1 cellular context compared by ENCODE assay signal in the genomic region with DNA sequence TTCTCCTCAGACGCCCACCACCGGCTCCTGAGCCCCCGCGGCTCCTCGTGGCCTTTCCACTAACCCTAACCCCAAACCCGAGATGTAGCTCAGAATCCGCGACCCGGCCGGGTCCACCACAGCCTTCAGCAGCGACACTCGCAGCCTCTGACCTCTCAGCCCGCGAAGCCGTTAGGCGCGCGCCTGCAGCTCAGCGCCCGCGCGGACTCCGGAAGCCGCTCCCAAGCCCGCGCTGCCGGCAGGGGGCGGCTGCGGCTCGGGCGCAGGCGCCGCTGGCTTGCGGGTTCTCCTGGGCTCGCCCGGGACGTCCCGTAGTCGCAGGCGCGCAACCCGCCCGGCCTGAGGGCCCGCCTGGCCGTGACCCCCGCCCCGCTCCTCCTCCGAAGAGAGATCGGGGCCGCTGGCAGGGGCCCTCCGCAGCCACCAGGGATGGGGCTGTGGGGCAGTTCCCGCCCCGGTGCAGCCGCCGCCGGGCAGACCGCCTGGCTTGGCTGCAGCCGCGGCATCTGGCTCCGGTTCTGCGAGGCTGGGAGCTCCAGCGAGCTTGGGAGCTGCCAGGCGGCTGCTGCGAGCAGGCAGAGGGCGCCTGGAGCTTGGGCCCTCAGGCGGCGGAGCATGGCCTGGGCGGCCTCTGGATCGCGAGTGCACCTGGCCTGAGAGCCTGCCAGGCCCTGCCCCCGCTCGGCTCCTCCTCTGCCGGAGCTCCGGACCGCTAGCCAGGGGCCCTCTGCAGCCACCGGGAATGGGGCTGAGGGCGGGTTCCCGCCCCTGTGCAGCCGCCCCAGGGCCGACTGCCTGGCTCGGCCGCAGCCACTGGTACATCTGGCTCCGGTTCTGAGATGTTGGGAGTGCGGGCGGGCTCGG.
TF ChIP-seq lines count a peak whose summit lies in the region.

No MANE protein-coding gene starts in this region.

TF ChIP-seq in K562, 482 proteins besides CTCF, POLR2A, EP300 and RAD21 (continued from another document and continues in another):
- TF ChIP-seq PCBP1 (IDR thresholded peaks at IDR 0.05; ENCODE audit: low read depth, low read length, poor library complexity, severe bottlenecking), result no peak
- TF ChIP-seq, protein P1, sequence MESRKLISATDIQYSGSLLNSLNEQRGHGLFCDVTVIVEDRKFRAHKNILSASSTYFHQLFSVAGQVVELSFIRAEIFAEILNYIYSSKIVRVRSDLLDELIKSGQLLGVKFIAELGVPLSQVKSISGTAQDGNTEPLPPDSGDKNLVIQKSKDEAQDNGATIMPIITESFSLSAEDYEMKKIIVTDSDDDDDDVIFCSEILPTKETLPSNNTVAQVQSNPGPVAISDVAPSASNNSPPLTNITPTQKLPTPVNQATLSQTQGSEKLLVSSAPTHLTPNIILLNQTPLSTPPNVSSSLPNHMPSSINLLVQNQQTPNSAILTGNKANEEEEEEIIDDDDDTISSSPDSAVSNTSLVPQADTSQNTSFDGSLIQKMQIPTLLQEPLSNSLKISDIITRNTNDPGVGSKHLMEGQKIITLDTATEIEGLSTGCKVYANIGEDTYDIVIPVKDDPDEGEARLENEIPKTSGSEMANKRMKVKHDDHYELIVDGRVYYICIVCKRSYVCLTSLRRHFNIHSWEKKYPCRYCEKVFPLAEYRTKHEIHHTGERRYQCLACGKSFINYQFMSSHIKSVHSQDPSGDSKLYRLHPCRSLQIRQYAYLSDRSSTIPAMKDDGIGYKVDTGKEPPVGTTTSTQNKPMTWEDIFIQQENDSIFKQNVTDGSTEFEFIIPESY (CRISPR knock-in tag; IDR thresholded peaks at IDR 0.05), result peak; percentile 13; the same call in 1 of the 2 replicates
- peak; percentile 63 for TF ChIP-seq SIN3B (IDR thresholded peaks at IDR 0.05; ENCODE audit: low read depth)
- TF ChIP-seq LEF1 (IDR thresholded peaks at IDR 0.05), result no peak
- no peak for TF ChIP-seq ZKSCAN3 (CRISPR knock-in tag; IDR thresholded peaks at IDR 0.05)
- TF ChIP-seq JUNB (CRISPR knock-in tag; conservative IDR thresholded peaks at IDR 0.05), result no peak
- TF ChIP-seq ZNF77 (CRISPR knock-in tag; IDR thresholded peaks at IDR 0.05), result no peak
- no peak; the same call in 1 of the 2 replicates for TF ChIP-seq SMARCC2 (IDR thresholded peaks at IDR 0.05; ENCODE audit: low read depth)
- no peak for TF ChIP-seq HOXB6 (CRISPR knock-in tag; IDR thresholded peaks at IDR 0.05; ENCODE audit: borderline replicate concordance)
- TF ChIP-seq, protein P2, sequence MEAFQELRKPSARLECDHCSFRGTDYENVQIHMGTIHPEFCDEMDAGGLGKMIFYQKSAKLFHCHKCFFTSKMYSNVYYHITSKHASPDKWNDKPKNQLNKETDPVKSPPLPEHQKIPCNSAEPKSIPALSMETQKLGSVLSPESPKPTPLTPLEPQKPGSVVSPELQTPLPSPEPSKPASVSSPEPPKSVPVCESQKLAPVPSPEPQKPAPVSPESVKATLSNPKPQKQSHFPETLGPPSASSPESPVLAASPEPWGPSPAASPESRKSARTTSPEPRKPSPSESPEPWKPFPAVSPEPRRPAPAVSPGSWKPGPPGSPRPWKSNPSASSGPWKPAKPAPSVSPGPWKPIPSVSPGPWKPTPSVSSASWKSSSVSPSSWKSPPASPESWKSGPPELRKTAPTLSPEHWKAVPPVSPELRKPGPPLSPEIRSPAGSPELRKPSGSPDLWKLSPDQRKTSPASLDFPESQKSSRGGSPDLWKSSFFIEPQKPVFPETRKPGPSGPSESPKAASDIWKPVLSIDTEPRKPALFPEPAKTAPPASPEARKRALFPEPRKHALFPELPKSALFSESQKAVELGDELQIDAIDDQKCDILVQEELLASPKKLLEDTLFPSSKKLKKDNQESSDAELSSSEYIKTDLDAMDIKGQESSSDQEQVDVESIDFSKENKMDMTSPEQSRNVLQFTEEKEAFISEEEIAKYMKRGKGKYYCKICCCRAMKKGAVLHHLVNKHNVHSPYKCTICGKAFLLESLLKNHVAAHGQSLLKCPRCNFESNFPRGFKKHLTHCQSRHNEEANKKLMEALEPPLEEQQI (IDR thresholded peaks at IDR 0.05), result no peak
- no peak for TF ChIP-seq MED1 (CRISPR knock-in tag; IDR thresholded peaks at IDR 0.05; ENCODE audit: borderline replicate concordance)
- TF ChIP-seq, protein P3, sequence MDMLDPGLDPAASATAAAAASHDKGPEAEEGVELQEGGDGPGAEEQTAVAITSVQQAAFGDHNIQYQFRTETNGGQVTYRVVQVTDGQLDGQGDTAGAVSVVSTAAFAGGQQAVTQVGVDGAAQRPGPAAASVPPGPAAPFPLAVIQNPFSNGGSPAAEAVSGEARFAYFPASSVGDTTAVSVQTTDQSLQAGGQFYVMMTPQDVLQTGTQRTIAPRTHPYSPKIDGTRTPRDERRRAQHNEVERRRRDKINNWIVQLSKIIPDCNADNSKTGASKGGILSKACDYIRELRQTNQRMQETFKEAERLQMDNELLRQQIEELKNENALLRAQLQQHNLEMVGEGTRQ (CRISPR knock-in tag; IDR thresholded peaks at IDR 0.05), result no peak
- TF ChIP-seq TOE1 (IDR thresholded peaks at IDR 0.05; ENCODE audit: borderline replicate concordance), result no peak
- no peak for TF ChIP-seq TOE1 (CRISPR knock-in tag; IDR thresholded peaks at IDR 0.05; ENCODE audit: borderline replicate concordance, low read depth)
- peak; percentile 95 for TF ChIP-seq RBM25 (IDR thresholded peaks at IDR 0.05; ENCODE audit: low read depth, low read length, severe bottlenecking)
- TF ChIP-seq, protein P4, sequence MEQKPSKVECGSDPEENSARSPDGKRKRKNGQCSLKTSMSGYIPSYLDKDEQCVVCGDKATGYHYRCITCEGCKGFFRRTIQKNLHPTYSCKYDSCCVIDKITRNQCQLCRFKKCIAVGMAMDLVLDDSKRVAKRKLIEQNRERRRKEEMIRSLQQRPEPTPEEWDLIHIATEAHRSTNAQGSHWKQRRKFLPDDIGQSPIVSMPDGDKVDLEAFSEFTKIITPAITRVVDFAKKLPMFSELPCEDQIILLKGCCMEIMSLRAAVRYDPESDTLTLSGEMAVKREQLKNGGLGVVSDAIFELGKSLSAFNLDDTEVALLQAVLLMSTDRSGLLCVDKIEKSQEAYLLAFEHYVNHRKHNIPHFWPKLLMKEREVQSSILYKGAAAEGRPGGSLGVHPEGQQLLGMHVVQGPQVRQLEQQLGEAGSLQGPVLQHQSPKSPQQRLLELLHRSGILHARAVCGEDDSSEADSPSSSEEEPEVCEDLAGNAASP (IDR thresholded peaks at IDR 0.05), result no peak
- no peak for TF ChIP-seq TEAD4 (IDR thresholded peaks at IDR 0.05; ENCODE audit: low read length)
- TF ChIP-seq TEAD4 (CRISPR knock-in tag; IDR thresholded peaks at IDR 0.05; ENCODE audit: borderline replicate concordance), result no peak
- TF ChIP-seq JUN (IDR thresholded peaks at IDR 0.05; ENCODE audit: borderline replicate concordance, low read depth, low read length), result peak; percentile 24; the same call in 1 of the 2 replicates
- no peak; the same call in 1 of the 2 replicates for TF ChIP-seq JUN (CRISPR knock-in tag; IDR thresholded peaks at IDR 0.05; ENCODE audit: borderline replicate concordance)
- TF ChIP-seq L3MBTL2 (IDR thresholded peaks at IDR 0.05), result peak; percentile 90
- TF ChIP-seq, protein P5, sequence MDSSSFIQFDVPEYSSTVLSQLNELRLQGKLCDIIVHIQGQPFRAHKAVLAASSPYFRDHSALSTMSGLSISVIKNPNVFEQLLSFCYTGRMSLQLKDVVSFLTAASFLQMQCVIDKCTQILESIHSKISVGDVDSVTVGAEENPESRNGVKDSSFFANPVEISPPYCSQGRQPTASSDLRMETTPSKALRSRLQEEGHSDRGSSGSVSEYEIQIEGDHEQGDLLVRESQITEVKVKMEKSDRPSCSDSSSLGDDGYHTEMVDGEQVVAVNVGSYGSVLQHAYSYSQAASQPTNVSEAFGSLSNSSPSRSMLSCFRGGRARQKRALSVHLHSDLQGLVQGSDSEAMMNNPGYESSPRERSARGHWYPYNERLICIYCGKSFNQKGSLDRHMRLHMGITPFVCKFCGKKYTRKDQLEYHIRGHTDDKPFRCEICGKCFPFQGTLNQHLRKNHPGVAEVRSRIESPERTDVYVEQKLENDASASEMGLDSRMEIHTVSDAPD (CRISPR knock-in tag; IDR thresholded peaks at IDR 0.05), result no peak
- no peak for TF ChIP-seq ZNF778 (CRISPR knock-in tag; IDR thresholded peaks at IDR 0.05)
- peak; percentile 99 for TF ChIP-seq POLR2G (IDR thresholded peaks at IDR 0.05; ENCODE audit: low read depth, low read length)
- no peak for TF ChIP-seq ZC3H4 (CRISPR knock-in tag; IDR thresholded peaks at IDR 0.05; ENCODE audit: borderline replicate concordance)
- TF ChIP-seq CREBBP (IDR thresholded peaks at IDR 0.05; ENCODE audit: low read depth, low read length), result no peak
- no peak for TF ChIP-seq ZNF695 (CRISPR knock-in tag; IDR thresholded peaks at IDR 0.05)
- 0 out of 2 replicates have a peak, but pooled peaks have one; percentile 49 for TF ChIP-seq ZNF165 (CRISPR knock-in tag; IDR thresholded peaks at IDR 0.05; ENCODE audit: borderline replicate concordance)
- no peak for TF ChIP-seq ZNF239 (CRISPR knock-in tag; IDR thresholded peaks at IDR 0.05)
- TF ChIP-seq BRCA1 (IDR thresholded peaks at IDR 0.05), result no peak
- no peak for TF ChIP-seq BRCA1 (CRISPR knock-in tag; IDR thresholded peaks at IDR 0.05)
- no peak for TF ChIP-seq NCOA4 (IDR thresholded peaks at IDR 0.05; ENCODE audit: partially characterized antibody)
- TF ChIP-seq NR2C2 (CRISPR knock-in tag; IDR thresholded peaks at IDR 0.05), result no peak; the same call in 1 of the 2 replicates
- TF ChIP-seq NR2C2 (tag; IDR thresholded peaks at IDR 0.05), result peak; percentile 95
- no peak; the same call in 1 of the 2 replicates for TF ChIP-seq CREM (IDR thresholded peaks at IDR 0.05; ENCODE audit: low read depth)
- TF ChIP-seq ZNF347 (CRISPR knock-in tag; IDR thresholded peaks at IDR 0.05; ENCODE audit: low read depth), result no peak
- no peak for TF ChIP-seq WHSC1 (IDR thresholded peaks at IDR 0.05; ENCODE audit: low read length)
- TF ChIP-seq, protein P6, sequence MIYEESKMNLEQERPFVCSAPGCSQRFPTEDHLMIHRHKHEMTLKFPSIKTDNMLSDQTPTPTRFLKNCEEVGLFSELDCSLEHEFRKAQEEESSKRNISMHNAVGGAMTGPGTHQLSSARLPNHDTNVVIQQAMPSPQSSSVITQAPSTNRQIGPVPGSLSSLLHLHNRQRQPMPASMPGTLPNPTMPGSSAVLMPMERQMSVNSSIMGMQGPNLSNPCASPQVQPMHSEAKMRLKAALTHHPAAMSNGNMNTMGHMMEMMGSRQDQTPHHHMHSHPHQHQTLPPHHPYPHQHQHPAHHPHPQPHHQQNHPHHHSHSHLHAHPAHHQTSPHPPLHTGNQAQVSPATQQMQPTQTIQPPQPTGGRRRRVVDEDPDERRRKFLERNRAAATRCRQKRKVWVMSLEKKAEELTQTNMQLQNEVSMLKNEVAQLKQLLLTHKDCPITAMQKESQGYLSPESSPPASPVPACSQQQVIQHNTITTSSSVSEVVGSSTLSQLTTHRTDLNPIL (CRISPR knock-in tag; IDR thresholded peaks at IDR 0.05), result no peak
- TF ChIP-seq, protein P7, sequence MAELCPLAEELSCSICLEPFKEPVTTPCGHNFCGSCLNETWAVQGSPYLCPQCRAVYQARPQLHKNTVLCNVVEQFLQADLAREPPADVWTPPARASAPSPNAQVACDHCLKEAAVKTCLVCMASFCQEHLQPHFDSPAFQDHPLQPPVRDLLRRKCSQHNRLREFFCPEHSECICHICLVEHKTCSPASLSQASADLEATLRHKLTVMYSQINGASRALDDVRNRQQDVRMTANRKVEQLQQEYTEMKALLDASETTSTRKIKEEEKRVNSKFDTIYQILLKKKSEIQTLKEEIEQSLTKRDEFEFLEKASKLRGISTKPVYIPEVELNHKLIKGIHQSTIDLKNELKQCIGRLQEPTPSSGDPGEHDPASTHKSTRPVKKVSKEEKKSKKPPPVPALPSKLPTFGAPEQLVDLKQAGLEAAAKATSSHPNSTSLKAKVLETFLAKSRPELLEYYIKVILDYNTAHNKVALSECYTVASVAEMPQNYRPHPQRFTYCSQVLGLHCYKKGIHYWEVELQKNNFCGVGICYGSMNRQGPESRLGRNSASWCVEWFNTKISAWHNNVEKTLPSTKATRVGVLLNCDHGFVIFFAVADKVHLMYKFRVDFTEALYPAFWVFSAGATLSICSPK (IDR thresholded peaks at IDR 0.05; ENCODE audit: borderline replicate concordance), result no peak
- no peak for TF ChIP-seq ASH1L (IDR thresholded peaks at IDR 0.05; ENCODE audit: borderline replicate concordance, low read depth, partially characterized antibody)
- TF ChIP-seq TRIM28 (IDR thresholded peaks at IDR 0.05), result no peak
- peak; percentile 86 for TF ChIP-seq E2F3 (CRISPR knock-in tag; IDR thresholded peaks at IDR 0.05)
- TF ChIP-seq PPARD (CRISPR knock-in tag; IDR thresholded peaks at IDR 0.05), result no peak
- TF ChIP-seq, protein P8, sequence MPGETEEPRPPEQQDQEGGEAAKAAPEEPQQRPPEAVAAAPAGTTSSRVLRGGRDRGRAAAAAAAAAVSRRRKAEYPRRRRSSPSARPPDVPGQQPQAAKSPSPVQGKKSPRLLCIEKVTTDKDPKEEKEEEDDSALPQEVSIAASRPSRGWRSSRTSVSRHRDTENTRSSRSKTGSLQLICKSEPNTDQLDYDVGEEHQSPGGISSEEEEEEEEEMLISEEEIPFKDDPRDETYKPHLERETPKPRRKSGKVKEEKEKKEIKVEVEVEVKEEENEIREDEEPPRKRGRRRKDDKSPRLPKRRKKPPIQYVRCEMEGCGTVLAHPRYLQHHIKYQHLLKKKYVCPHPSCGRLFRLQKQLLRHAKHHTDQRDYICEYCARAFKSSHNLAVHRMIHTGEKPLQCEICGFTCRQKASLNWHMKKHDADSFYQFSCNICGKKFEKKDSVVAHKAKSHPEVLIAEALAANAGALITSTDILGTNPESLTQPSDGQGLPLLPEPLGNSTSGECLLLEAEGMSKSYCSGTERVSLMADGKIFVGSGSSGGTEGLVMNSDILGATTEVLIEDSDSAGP (CRISPR knock-in tag; IDR thresholded peaks at IDR 0.05), result no peak
- TF ChIP-seq EGR1 (conservative IDR thresholded peaks at IDR 0.05), result no peak
- no peak for TF ChIP-seq FOXM1 (IDR thresholded peaks at IDR 0.05; ENCODE audit: low read depth)
- TF ChIP-seq FOXM1 (CRISPR knock-in tag; IDR thresholded peaks at IDR 0.05; ENCODE audit: low read depth), result no peak
- TF ChIP-seq PYGO2 (tag; IDR thresholded peaks at IDR 0.05), result no peak
- TF ChIP-seq, protein P9, sequence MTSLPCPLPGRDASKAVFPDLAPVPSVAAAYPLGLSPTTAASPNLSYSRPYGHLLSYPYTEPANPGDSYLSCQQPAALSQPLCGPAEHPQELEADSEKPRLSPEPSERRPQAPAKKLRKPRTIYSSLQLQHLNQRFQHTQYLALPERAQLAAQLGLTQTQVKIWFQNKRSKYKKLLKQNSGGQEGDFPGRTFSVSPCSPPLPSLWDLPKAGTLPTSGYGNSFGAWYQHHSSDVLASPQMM (CRISPR knock-in tag; IDR thresholded peaks at IDR 0.05), result no peak
- TF ChIP-seq RBM34 (IDR thresholded peaks at IDR 0.05; ENCODE audit: borderline replicate concordance, insufficient read depth, low read length), result no peak
- peak; percentile 79 for TF ChIP-seq HNRNPLL (IDR thresholded peaks at IDR 0.05; ENCODE audit: low read depth, low read length, poor library complexity, severe bottlenecking)
- no peak for TF ChIP-seq IRF2 (CRISPR knock-in tag; IDR thresholded peaks at IDR 0.05)
- no peak for TF ChIP-seq KHSRP (IDR thresholded peaks at IDR 0.05)
- TF ChIP-seq SMAD1 (IDR thresholded peaks at IDR 0.05; ENCODE audit: low read depth, low read length, partially characterized antibody), result no peak
- TF ChIP-seq HLTF (IDR thresholded peaks at IDR 0.05), result no peak
- TF ChIP-seq, protein P10, sequence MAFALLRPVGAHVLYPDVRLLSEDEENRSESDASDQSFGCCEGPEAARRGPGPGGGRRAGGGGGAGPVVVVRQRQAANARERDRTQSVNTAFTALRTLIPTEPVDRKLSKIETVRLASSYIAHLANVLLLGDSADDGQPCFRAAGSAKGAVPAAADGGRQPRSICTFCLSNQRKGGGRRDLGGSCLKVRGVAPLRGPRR (CRISPR knock-in tag; IDR thresholded peaks at IDR 0.05), result no peak
